15 cellular contexts compared by ENCODE assay signal in genomic region chr12:107368586-107368985, GRCh38.
A peak's percentile ranks its signal among the peaks of the same experiment; 100 is the strongest.
DNase-seq lines count a peak whose midpoint lies in the region; ATAC-seq and TF ChIP-seq lines count a peak whose summit lies in the region.
"Had no signal": no experiment of that assay in that cellular context is flagged by ENCODE, and none has a peak within 500 bp of the region (broad histone marks: within the 10 kb centered on the region; RNA-seq: fewer than 3 reads in every experiment).

No MANE protein-coding gene starts in this region.

- intact Hi-C loops in CD8-positive, alpha-beta T cell (cut with DNase I, micrococcal nuclease), result no loop called here

- H3K9me3 Mint-ChIP-seq in CD8-positive, alpha-beta T cell, result no peaks in the 10 kb centered on the region
- no peaks in the 10 kb centered on the region for H3K9me3 Mint-ChIP-seq in activated naive CD4-positive, alpha-beta T cell treated with anti-CD3 and anti-CD28 coated beads, Interleukin-2, amount 50 U/mL, for 24 hours

- no peak for DNase-seq in CD8-positive, alpha-beta T cell
- peak; percentile 40 for DNase-seq in activated CD4-positive, CD25-positive, alpha-beta regulatory T cell treated with anti-CD3 and anti-CD28 coated beads, Interleukin-2, amount 50 U/mL, for 72 hours
- peak; percentile 54 for DNase-seq in stimulated activated CD4-positive, alpha-beta T cell treated with anti-CD3 and anti-CD28 coated beads, Interleukin-4, amount 100 ng/mL, for 24 hours
- no peak for DNase-seq in HT-29 (ENCODE audit: low spot score)
- no peak for DNase-seq in NCI-H446 (lab: John Stamatoyannopoulos, UW)
- DNase-seq: BE2C, NCI-H1417 treated with DMSO at 0.1 percent for 48 hours, NCI-H345, SHP77, substantia nigra, T1000 had no signal

- H3K4me3 ChIP-seq in CD8-positive, alpha-beta T cell (ENCODE audit: low read depth, low read length), result peak overlapping the region; percentile 16
- H3K4me3 ChIP-seq: gastroesophageal sphincter had no signal

- peak overlapping the region; percentile 2 for H3K27ac ChIP-seq in CD8-positive, alpha-beta T cell (ENCODE audit: low read depth, low read length)
- H3K27ac ChIP-seq: gastroesophageal sphincter, parathyroid adenoma had no signal

- peaks cover 59% of the 10 kb centered on the region for H3K4me1 ChIP-seq in CD8-positive, alpha-beta T cell (ENCODE audit: insufficient read depth, low read length)
- H3K4me1 ChIP-seq: BE2C, gastroesophageal sphincter had no signal

- no peaks in the 10 kb centered on the region for H3K36me3 Mint-ChIP-seq in CD8-positive, alpha-beta T cell
- peaks cover 1% of the 10 kb centered on the region for H3K36me3 Mint-ChIP-seq in activated naive CD4-positive, alpha-beta T cell treated with anti-CD3 and anti-CD28 coated beads, Interleukin-2, amount 50 U/mL, for 24 hours

- CTCF ChIA-PET in CD8-positive, alpha-beta T cell (lab: Charles Lee), result no interaction called here

- no peaks in the 10 kb centered on the region for H3K27me3 Mint-ChIP-seq in CD8-positive, alpha-beta T cell (ENCODE audit: low read depth)
- H3K27me3 Mint-ChIP-seq in activated naive CD4-positive, alpha-beta T cell treated with anti-CD3 and anti-CD28 coated beads, Interleukin-2, amount 50 U/mL, for 24 hours, result no peaks in the 10 kb centered on the region

- H3K36me3 ChIP-seq in CD8-positive, alpha-beta T cell (ENCODE audit: insufficient read depth, low read length), result no peaks in the 10 kb centered on the region
- H3K36me3 ChIP-seq: BE2C, gastroesophageal sphincter had no signal

- H3K9me3 ChIP-seq in CD8-positive, alpha-beta T cell (ENCODE audit: low read length), result no peaks in the 10 kb centered on the region
- H3K9me3 ChIP-seq: BE2C, gastroesophageal sphincter had no signal

- peak overlapping the region; percentile 89 for H3K27ac Mint-ChIP-seq in CD8-positive, alpha-beta T cell
- H3K27ac Mint-ChIP-seq in activated naive CD4-positive, alpha-beta T cell treated with anti-CD3 and anti-CD28 coated beads, Interleukin-2, amount 50 U/mL, for 24 hours, result peak overlapping the region; percentile 99

- no peaks in the 10 kb centered on the region for H3K27me3 ChIP-seq in CD8-positive, alpha-beta T cell (ENCODE audit: insufficient read depth, low read length)

- POLR2A ChIA-PET in CD8-positive, alpha-beta T cell (lab: Charles Lee), result no interaction called here

- H3K4me1 Mint-ChIP-seq in CD8-positive, alpha-beta T cell (ENCODE audit: low read depth), result peaks cover 69% of the 10 kb centered on the region
- H3K4me1 Mint-ChIP-seq in activated naive CD4-positive, alpha-beta T cell treated with anti-CD3 and anti-CD28 coated beads, Interleukin-2, amount 50 U/mL, for 24 hours, result peaks cover 72% of the 10 kb centered on the region

- peak overlapping the region; percentile 75 for H3K4me3 Mint-ChIP-seq in CD8-positive, alpha-beta T cell
- peak overlapping the region; percentile 82 for H3K4me3 Mint-ChIP-seq in activated naive CD4-positive, alpha-beta T cell treated with anti-CD3 and anti-CD28 coated beads, Interleukin-2, amount 50 U/mL, for 24 hours

- TF ChIP-seq CTCF in CD8-positive, alpha-beta T cell (IDR thresholded peaks at IDR 0.05), result no peak

- no peak for ATAC-seq in CD8-positive, alpha-beta T cell
- ATAC-seq in HG02678 (IDR thresholded peaks at IDR 0.05; ENCODE audit: unreplicated experiment), result no peak
- ATAC-seq: gastroesophageal sphincter had no signal

Comparison
In these comparisons a context has a peak if more than half of its experiments do, and no peak if none do; other contexts are left out.
1. DNase-seq: peak in activated CD4-positive, CD25-positive, alpha-beta regulatory T cell treated with anti-CD3 and anti-CD28 coated beads, Interleukin-2, amount 50 U/mL, for 72 hours (single experiment) and stimulated activated CD4-positive, alpha-beta T cell treated with anti-CD3 and anti-CD28 coated beads, Interleukin-4, amount 100 ng/mL, for 24 hours (single experiment); none in CD8-positive, alpha-beta T cell (0 of 7), HT-29 (single experiment) and NCI-H446 (0 of 2).